Comparison of ENCODE assay signal across 13 cellular contexts in genomic region chr9:130022566-130023146, GRCh38. TPM values are rescaled to one million over a fixed set of nuclear protein-coding genes. Genes with fewer than 3 reads are reported as not detected.
A peak's percentile ranks its signal among the peaks of the same experiment; 100 is the strongest.
DNase-seq lines count a peak whose midpoint lies in the region; ATAC-seq and TF ChIP-seq lines count a peak whose summit lies in the region.
"Had no signal": no experiment of that assay in that cellular context is flagged by ENCODE, and none has a peak within 500 bp of the region (broad histone marks: within the 10 kb centered on the region; RNA-seq: fewer than 3 reads in every experiment).

No MANE protein-coding gene starts in this region.

- no peaks in the 10 kb centered on the region for H3K27me3 ChIP-seq in CD4-positive, alpha-beta T cell (ENCODE audit: control insufficient read depth, insufficient read depth, low read length)
- H3K27me3 ChIP-seq in GM23248 (replicated peaks; ENCODE audit: insufficient read depth): no peaks in the 10 kb centered on the region

- peak overlapping the region; percentile 20 for H3K4me3 Mint-ChIP-seq in CD4-positive, alpha-beta T cell
- peak overlapping the region; percentile 80 for H3K4me3 Mint-ChIP-seq in activated naive CD8-positive, alpha-beta T cell
- H3K4me3 Mint-ChIP-seq in osteocyte (ENCODE audit: unreplicated experiment): no peak overlapping the region

- intact Hi-C loops in CD4-positive, alpha-beta T cell (cut with DNase I, micrococcal nuclease): no loop called here

- DNase-seq in CD4-positive, alpha-beta T cell: no peak
- DNase-seq in osteocyte (ENCODE audit: extremely low spot score, unreplicated experiment): no peak
- no peak for DNase-seq in NCI-H1694 (lab: John Stamatoyannopoulos, UW)
- DNase-seq in NCI-H2107 treated with DMSO at 0.1 percent for 48 hours (lab: John Stamatoyannopoulos, UW; ENCODE audit: unreplicated experiment): no peak
- DNase-seq in GM23248: no peak
- DNase-seq in SHP77 treated with DMSO at 0.1 percent for 48 hours (lab: John Stamatoyannopoulos, UW): no peak
- DNase-seq: NCI-H1092; NCI-H345; RPMI8226; stimulated activated CD4-positive, alpha-beta T cell treated with anti-CD3 and anti-CD28 coated beads, Interleukin-2, amount 100 ng/mL, for 48 hours; stimulated activated naive CD4-positive, alpha-beta T cell treated with Interleukin-2 at 50 U/mL for 16 hours had no signal

- in situ Hi-C loops in GM23248 (cut with MboI): no loop called here

- CTCF ChIA-PET in CD4-positive, alpha-beta T cell (lab: Charles Lee): interaction anchor here (1.0 to 3.2 kb wide), 3 partner anchors 9 to 136 kb away, joined by 4 to 16 read pairs (median 6); no protein-coding TSS in a partner anchor

- no peak for ATAC-seq in CD4-positive, alpha-beta T cell (ENCODE audit: poor library complexity)

- TF ChIP-seq POLR2A in GM19099 (IDR thresholded peaks at IDR 0.05; ENCODE audit: extremely low read depth, insufficient read length, low read depth): peak; percentile 4

- peaks cover 81% of the 10 kb centered on the region for H3K79me2 ChIP-seq in GM23248 (ENCODE audit: insufficient read depth)

- H3K36me3 ChIP-seq in GM23248 (ENCODE audit: low read depth): no peaks in the 10 kb centered on the region

- H4K20me1 ChIP-seq in GM23248 (ENCODE audit: insufficient read depth): 0 out of 2 replicates have a peak, but pooled peaks cover 4% of the 10 kb centered on the region

- no peak overlapping the region for H2AFZ ChIP-seq in GM23248

- peaks cover 19% of the 10 kb centered on the region for H3K4me1 ChIP-seq in GM23248 (ENCODE audit: insufficient read depth)

- no peaks in the 10 kb centered on the region for H3K9me2 ChIP-seq in GM23248 (ENCODE audit: insufficient read depth)

- H3K4me2 ChIP-seq in GM23248 (ENCODE audit: unreplicated experiment): no peak overlapping the region

- no peaks in the 10 kb centered on the region for H3K9me3 ChIP-seq in CD4-positive, alpha-beta T cell (ENCODE audit: control insufficient read depth, low read length)
- H3K9me3 ChIP-seq in GM23248 (ENCODE audit: low read depth): no peaks in the 10 kb centered on the region

- peaks cover 79% of the 10 kb centered on the region for H3K36me3 Mint-ChIP-seq in CD4-positive, alpha-beta T cell (ENCODE audit: low read depth)
- peaks cover 19% of the 10 kb centered on the region for H3K36me3 Mint-ChIP-seq in activated naive CD8-positive, alpha-beta T cell
- peaks cover 4% of the 10 kb centered on the region for H3K36me3 Mint-ChIP-seq in osteocyte (ENCODE audit: unreplicated experiment)

- POLR2A ChIA-PET in CD4-positive, alpha-beta T cell (lab: Charles Lee): interaction anchor here (0.9 to 1.1 kb wide), 2 partner anchors 15 to 33 kb away, joined by 3 read pairs; no protein-coding TSS in a partner anchor

- no peak overlapping the region for H3K4me3 ChIP-seq in GM23248

- no peaks in the 10 kb centered on the region for H3K9me3 Mint-ChIP-seq in CD4-positive, alpha-beta T cell
- no peaks in the 10 kb centered on the region for H3K9me3 Mint-ChIP-seq in activated naive CD8-positive, alpha-beta T cell (ENCODE audit: low read depth)
- H3K9me3 Mint-ChIP-seq in osteocyte (ENCODE audit: unreplicated experiment): no peaks in the 10 kb centered on the region

- H3K27ac ChIP-seq in CD4-positive, alpha-beta T cell (ENCODE audit: low read depth, low read length): peak overlapping the region; percentile 43
- no peak overlapping the region for H3K27ac ChIP-seq in GM23248

- TF ChIP-seq CTCF in CD4-positive, alpha-beta T cell (IDR thresholded peaks at IDR 0.05): no peak
- TF ChIP-seq CTCF in osteocyte (IDR thresholded peaks at IDR 0.05): no peak

- 86% methylated on average over 8 of the region's 8 CpGs for WGBS in GM23248 (ENCODE audit: low coverage in 1 of 2, low lambda C conversion rate in 2 of 2, missing lambda C conversion rate in 2 of 2), 2 experiments

- H3K9ac ChIP-seq in GM23248: no peak overlapping the region

- H3K4me1 Mint-ChIP-seq in CD4-positive, alpha-beta T cell (ENCODE audit: low read depth): peaks cover 91% of the 10 kb centered on the region
- peaks cover 82% of the 10 kb centered on the region for H3K4me1 Mint-ChIP-seq in activated naive CD8-positive, alpha-beta T cell (ENCODE audit: low read depth)
- peaks cover 38% of the 10 kb centered on the region for H3K4me1 Mint-ChIP-seq in osteocyte (ENCODE audit: unreplicated experiment)

- peak overlapping the region; percentile 81 for H3K27ac Mint-ChIP-seq in CD4-positive, alpha-beta T cell
- H3K27ac Mint-ChIP-seq in activated naive CD8-positive, alpha-beta T cell: peak overlapping the region; percentile 99
- peak overlapping the region; percentile 14 for H3K27ac Mint-ChIP-seq in osteocyte (ENCODE audit: unreplicated experiment)

- H3K27me3 Mint-ChIP-seq in CD4-positive, alpha-beta T cell: no peaks in the 10 kb centered on the region
- H3K27me3 Mint-ChIP-seq in activated naive CD8-positive, alpha-beta T cell: no peaks in the 10 kb centered on the region
- no peaks in the 10 kb centered on the region for H3K27me3 Mint-ChIP-seq in osteocyte (ENCODE audit: unreplicated experiment)

- H3F3A ChIP-seq in GM23248 (ENCODE audit: insufficient read depth): peaks cover 13% of the 10 kb centered on the region; the same call in 1 of the 2 replicates

RNA-seq across cellular contexts. Expression of gene FNBP1, which starts 20.3 kb away (rescaled TPM):
- total RNA-seq in CD4-positive, alpha-beta T cell: 100 to 1,000 TPM; 166 to 181 TPM
- total RNA-seq in osteocyte: 62.2 and 63.0 TPM in 2 replicates
- 18.8 and 22.6 TPM in 2 replicates for total RNA-seq in GM23248 (2014; rRNA removed; shearing (Covaris generic))
- polyA plus RNA-seq in GM23248 (2016; fragmentation: Nextera tagmentation; extraction: Ambion mirVana): 17.8 TPM in 2 replicates

RNA-seq across cellular contexts. Expression of gene GPR107, which starts 31.1 kb away (rescaled TPM):
- 10 to 100 TPM; 18.9 to 19.2 TPM for total RNA-seq in CD4-positive, alpha-beta T cell
- 57.0 and 60.7 TPM in 2 replicates for total RNA-seq in osteocyte
- 18.9 and 22.9 TPM in 2 replicates for total RNA-seq in GM23248 (2014; rRNA removed; shearing (Covaris generic))
- 8.0 and 8.5 TPM in 2 replicates for polyA plus RNA-seq in GM23248 (2016; fragmentation: Nextera tagmentation; extraction: Ambion mirVana)

Comparison
In these comparisons a context has a peak if more than half of its experiments do, and no peak if none do; other contexts are left out.
1. H3K27ac Mint-ChIP-seq: peak in every context shown above with its lines; median percentile 99 in activated naive CD8-positive, alpha-beta T cell; 81 in CD4-positive, alpha-beta T cell; 14 in osteocyte.